ENCODE assay signal across 19 cellular contexts in the genomic region with DNA sequence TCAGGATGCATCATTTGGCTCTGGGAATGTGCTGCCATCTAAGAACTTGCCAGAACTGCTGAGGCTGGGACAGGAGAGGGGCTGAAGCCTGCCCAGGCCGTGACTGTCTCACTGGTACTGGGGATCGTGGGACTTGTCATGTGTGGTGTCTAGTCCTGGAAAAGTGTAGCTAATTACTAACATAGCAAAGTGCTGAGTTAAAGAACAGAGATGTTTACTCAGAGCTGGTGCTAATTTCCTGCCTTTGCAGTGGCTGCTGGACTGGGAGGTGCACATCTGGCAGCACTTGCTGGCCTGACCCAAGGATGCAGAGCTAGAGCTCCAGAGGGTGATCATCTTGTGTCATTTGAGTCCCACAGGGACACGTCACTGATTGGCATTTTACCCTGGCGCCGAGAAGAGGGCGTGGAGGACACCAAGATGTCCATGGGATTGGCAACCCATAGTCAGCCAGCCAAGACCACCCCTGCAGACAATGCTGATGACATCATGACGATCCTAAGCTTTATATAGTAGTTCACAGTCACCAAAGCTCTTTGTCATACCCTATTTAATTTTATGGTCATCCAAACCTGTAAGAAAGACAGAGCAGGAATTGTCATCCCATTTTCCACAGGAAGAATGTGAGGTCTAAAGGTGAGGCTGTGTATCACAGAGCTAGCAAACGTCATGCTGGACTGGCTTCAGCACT.
DNase-seq lines count a peak whose midpoint lies in the region; ATAC-seq and TF ChIP-seq lines count a peak whose summit lies in the region.
"Had no signal": no experiment of that assay in that cellular context is flagged by ENCODE, and none has a peak within 500 bp of the region (broad histone marks: within the 10 kb centered on the region; RNA-seq: fewer than 3 reads in every experiment).

No MANE protein-coding gene starts in this region.

- H3K36me3 ChIP-seq in PC-3 (ENCODE audit: low read depth, low read length) (no peaks in the 10 kb centered on the region), esophagus muscularis mucosa (no peaks in the 10 kb centered on the region)
- H3K36me3 ChIP-seq: BLaER1, pancreas, tibial nerve had no signal

- TF ChIP-seq CTCF in PC-3 (conservative IDR thresholded peaks at IDR 0.05; ENCODE audit: low read depth, low read length) (no peak), esophagus muscularis mucosa (IDR thresholded peaks at IDR 0.05) (no peak), osteocyte (IDR thresholded peaks at IDR 0.05) (no peak)

- no peak overlapping the region for H3K9ac ChIP-seq in PC-3 (ENCODE audit: low read length)
- H3K9ac ChIP-seq: BLaER1, KMS-11 had no signal

- CTCF ChIA-PET in PC-3 (lab: Charles Lee) = no interaction called here

- H3K27ac ChIP-seq in PC-3 (ENCODE audit: low read length) (no peak overlapping the region), esophagus muscularis mucosa (replicated peaks in 1 of 4) (peak overlapping the region in 1 of 4 donors; percentile 17)
- H3K27ac ChIP-seq: BLaER1, HL-60, KMS-11, pancreas had no signal

- no peaks in the 10 kb centered on the region for H3K9me3 Mint-ChIP-seq in osteocyte (ENCODE audit: unreplicated experiment)

- no peaks in the 10 kb centered on the region for H3K9me2 ChIP-seq in PC-3 (replicated peaks; ENCODE audit: low read length)

- ATAC-seq in PC-3 = peak; percentile 28; the same call in 1 of the 2 replicates
- ATAC-seq in GM21737 (IDR thresholded peaks at IDR 0.05; ENCODE audit: unreplicated experiment) = no peak
- ATAC-seq: left lobe of liver, pancreas had no signal

- H3K4me1 Mint-ChIP-seq in osteocyte (ENCODE audit: unreplicated experiment) = peaks cover 37% of the 10 kb centered on the region

- BruUV-seq in PC-3 (replicated peaks; lab: Mats Ljungman, UMichigan) = no TSS peak

- no peaks in the 10 kb centered on the region for H3K79me2 ChIP-seq in PC-3 (ENCODE audit: low read length)

- H3K4me1 ChIP-seq in PC-3 (ENCODE audit: insufficient read depth, low read length) = peaks cover 25% of the 10 kb centered on the region
- peaks cover 0 to 25% (median 23%) of the 10 kb centered on the region in 4 donors for H3K4me1 ChIP-seq in esophagus muscularis mucosa
- H3K4me1 ChIP-seq: pancreas had no signal

- no peak overlapping the region for H3K27ac Mint-ChIP-seq in osteocyte (ENCODE audit: unreplicated experiment)

- peak; percentile 70 for DNase-seq in GM04503 (ENCODE audit: low read depth)
- peak; percentile 12 for DNase-seq in PC-3
- peak; percentile 89 for DNase-seq in esophagus muscularis mucosa (ENCODE audit: extremely low spot score)
- peak; percentile 56 for DNase-seq in osteocyte (ENCODE audit: extremely low spot score, unreplicated experiment)
- DNase-seq in globus pallidus (ENCODE audit: low spot score) = no peak
- DNase-seq in hepatic stellate cell (ENCODE audit: low spot score) = no peak
- DNase-seq in G401 (ENCODE audit: low spot score) = no peak
- DNase-seq: erythroblast, NCI-H1105 treated with DMSO at 0.1 percent for 48 hours, pancreas, SIG-M5, T-helper 9 cell had no signal

- no peaks in the 10 kb centered on the region for H4K20me1 ChIP-seq in PC-3 (ENCODE audit: low read length)
- H4K20me1 ChIP-seq: BLaER1 had no signal

- no peaks in the 10 kb centered on the region for H3K27me3 Mint-ChIP-seq in osteocyte (ENCODE audit: unreplicated experiment)

- H2AFZ ChIP-seq in PC-3 (ENCODE audit: low read length) = no peak overlapping the region

- POLR2A ChIA-PET in PC-3 (lab: Charles Lee; ENCODE audit: unreplicated experiment) = no interaction called here

- no peaks in the 10 kb centered on the region for H3K27me3 ChIP-seq in PC-3 (ENCODE audit: low read length)
- no peaks in the 10 kb centered on the region for H3K27me3 ChIP-seq in esophagus muscularis mucosa
- H3K27me3 ChIP-seq: BLaER1, pancreas, tibial nerve had no signal

- no peaks in the 10 kb centered on the region for H3F3A ChIP-seq in PC-3 (ENCODE audit: low read length, unreplicated experiment)

- TF ChIP-seq POLR2A in esophagus muscularis mucosa (IDR thresholded peaks at IDR 0.05; ENCODE audit: low read depth) = no peak

- peaks cover 2% of the 10 kb centered on the region for H3K36me3 Mint-ChIP-seq in osteocyte (ENCODE audit: unreplicated experiment)

- H3K9me3 ChIP-seq in PC-3 (ENCODE audit: low read length) (no peaks in the 10 kb centered on the region), esophagus muscularis mucosa (no peaks in the 10 kb centered on the region)
- H3K9me3 ChIP-seq: BLaER1, pancreas, tibial nerve had no signal

- no peak overlapping the region for H3K4me3 ChIP-seq in PC-3 (ENCODE audit: low read length)
- H3K4me3 ChIP-seq in esophagus muscularis mucosa = no peak overlapping the region
- H3K4me3 ChIP-seq: BLaER1, pancreas, skin epidermis, tibial nerve had no signal

- H3K4me2 ChIP-seq in PC-3 (ENCODE audit: low read length) = no peak overlapping the region
- H3K4me2 ChIP-seq: BLaER1, KMS-11 had no signal

- no peak overlapping the region for H3K4me3 Mint-ChIP-seq in osteocyte (ENCODE audit: unreplicated experiment)

- in situ Hi-C loops in G401 (cut with HindIII; ENCODE audit: low sequenced_read_pairs) = no loop called here

- WGBS in esophagus muscularis mucosa = 84% methylated on average over 2 of the region's 8 CpGs

- TF ChIP-seq EP300 in esophagus muscularis mucosa (IDR thresholded peaks at IDR 0.05) = no peak

- intact Hi-C loops in PC-3 (cut with micrococcal nuclease) = no loop called here
- intact Hi-C loops in esophagus muscularis mucosa (cut with DNase I) = no loop called here

Comparison
In these comparisons a context has a peak if more than half of its experiments do, and no peak if none do; other contexts are left out.
1. DNase-seq: peak in GM04503 (single experiment), PC-3 (single experiment), esophagus muscularis mucosa (single experiment) and osteocyte (single experiment); none in globus pallidus (single experiment), hepatic stellate cell (single experiment) and G401 (single experiment).